In genomic region chr14:94558842-94559241, GRCh38 we compare ENCODE assay signal across 1 cellular context.
TF ChIP-seq lines count a peak whose summit lies in the region.

No MANE protein-coding gene starts in this region.

TF ChIP-seq in WTC11, 78 proteins besides CTCF, POLR2A, EP300 and RAD21:
- TF ChIP-seq ZNF281 (CRISPR knock-in tag; IDR thresholded peaks at IDR 0.05) (no peak), TP53 (CRISPR knock-in tag; IDR thresholded peaks at IDR 0.05) (no peak), ELF4 (CRISPR knock-in tag; IDR thresholded peaks at IDR 0.05; ENCODE audit: low read depth) (no peak), TEAD4 (CRISPR knock-in tag; IDR thresholded peaks at IDR 0.05) (no peak)
